8 cellular contexts compared by ENCODE assay signal in the genomic region with DNA sequence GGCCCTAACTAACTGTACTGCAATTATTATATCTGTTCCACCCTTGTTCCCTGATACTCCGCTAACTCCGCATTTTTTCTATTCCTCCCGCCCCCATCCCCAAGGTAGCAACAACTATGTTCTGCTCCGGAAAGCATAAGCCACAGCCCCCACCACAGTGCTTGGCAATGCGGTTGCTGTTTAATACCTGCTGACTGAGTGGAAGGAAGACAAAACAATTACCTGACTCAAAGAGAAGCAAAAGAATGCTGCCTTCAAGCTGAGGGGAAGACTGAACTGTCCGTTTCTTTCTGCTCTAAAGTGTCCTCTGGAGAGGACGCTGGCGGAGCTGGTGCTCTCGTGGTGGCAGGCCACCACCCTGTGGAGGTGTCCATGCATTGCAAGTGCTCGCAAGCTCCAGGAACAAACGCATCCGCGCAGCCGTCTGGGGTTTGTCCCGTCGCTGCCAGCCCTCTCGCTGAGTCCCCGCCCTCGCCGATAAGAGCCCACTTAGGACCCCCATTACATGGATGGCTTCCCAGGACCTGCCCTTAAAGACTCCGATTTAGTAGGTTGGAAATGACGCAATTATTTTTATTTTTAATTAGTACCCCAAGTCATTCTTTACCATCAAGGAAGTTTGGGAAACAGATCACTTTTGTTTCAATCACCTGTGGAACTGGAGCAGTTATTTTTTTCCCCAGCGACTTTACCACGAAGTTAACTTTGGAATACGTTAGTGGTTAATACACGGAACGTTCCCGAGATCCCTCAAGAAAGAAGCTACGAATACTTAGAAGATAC. TPM values are rescaled to one million over a fixed set of nuclear protein-coding genes. Genes with fewer than 3 reads are reported as not detected.
DNase-seq lines count a peak whose midpoint lies in the region; ATAC-seq and TF ChIP-seq lines count a peak whose summit lies in the region.

No MANE protein-coding gene starts in this region.

- intact Hi-C loops in activated T-helper 1 cell treated with anti-CD3 and anti-CD28 coated beads, Interleukin-12 subunit alpha, Interleukin-12 subunit beta, Interleukin-2, Interleukin-4 antibody, amounts not matched to agents 30 ng/mL and 10 ng/mL and 1 ng/mL, durations not matched to agents 14 hours and 24 hours and 36 hours (cut with micrococcal nuclease) = loop anchor here (1.0 to 5.0 kb wide), 7 partner anchors 95 to 674 kb away; a partner anchor contains a TSS
- intact Hi-C loops in natural killer cell (cut with micrococcal nuclease) = loop anchor here (1.0 to 5.0 kb wide), 5 partner anchors 95 to 314 kb away; a partner anchor contains a TSS

- H3K9me3 Mint-ChIP-seq in IgD-negative memory B cell (peaks cover 0 to 7% (median 2%) of the 10 kb centered on the region in 3 donors), natural killer cell (no peaks in the 10 kb centered on the region)
- peaks cover 10% of the 10 kb centered on the region for H3K9me3 Mint-ChIP-seq in activated T-helper 1 cell treated with anti-CD3 and anti-CD28 coated beads, Interleukin-12 subunit alpha, Interleukin-12 subunit beta, Interleukin-2, Interleukin-4 antibody, amounts not matched to agents 30 ng/mL and 10 ng/mL and 1 ng/mL, durations not matched to agents 14 hours and 24 hours and 36 hours

- H3K4me1 Mint-ChIP-seq in IgD-negative memory B cell (peaks cover 30 to 34% (median 32%) of the 10 kb centered on the region in 3 donors), natural killer cell (peaks cover 49 to 52% of the 10 kb centered on the region in 2 donors)
- H3K4me1 Mint-ChIP-seq in activated T-helper 1 cell treated with anti-CD3 and anti-CD28 coated beads, Interleukin-12 subunit alpha, Interleukin-12 subunit beta, Interleukin-2, Interleukin-4 antibody, amounts not matched to agents 30 ng/mL and 10 ng/mL and 1 ng/mL, durations not matched to agents 14 hours and 24 hours and 36 hours (ENCODE audit: low read depth) = peaks cover 42% of the 10 kb centered on the region

- DNase-seq in DMS153 (lab: John Stamatoyannopoulos, UW) (peak; percentile 31), fibroblast of mammary gland (ENCODE audit: low read depth) (peak; percentile 86), natural killer cell (peak; percentile 73)
- peak; percentile 79 for DNase-seq in activated T-helper 1 cell treated with anti-CD3 and anti-CD28 coated beads, Interleukin-12 subunit alpha, Interleukin-12 subunit beta, Interleukin-2, Interleukin-4 antibody, amounts not matched to agents 30 ng/mL and 10 ng/mL and 1 ng/mL, durations not matched to agents 14 hours and 24 hours and 36 hours (ENCODE audit: low spot score)
- DNase-seq in stimulated activated naive CD4-positive, alpha-beta T cell treated with Interleukin-2 at 50 U/mL for 16 hours (lab: John Stamatoyannopoulos, UW) = peak; percentile 77

- peak; percentile 95 for TF ChIP-seq CTCF in fibroblast of mammary gland (conservative IDR thresholded peaks at IDR 0.05; ENCODE audit: control insufficient read depth, insufficient read depth, low read depth, low read length)
- peak; percentile 81 for TF ChIP-seq CTCF in natural killer cell (IDR thresholded peaks at IDR 0.05)

- H3K36me3 Mint-ChIP-seq in IgD-negative memory B cell (peaks cover 8% of the 10 kb centered on the region), natural killer cell (peaks cover 7% of the 10 kb centered on the region)
- H3K36me3 Mint-ChIP-seq in activated T-helper 1 cell treated with anti-CD3 and anti-CD28 coated beads, Interleukin-12 subunit alpha, Interleukin-12 subunit beta, Interleukin-2, Interleukin-4 antibody, amounts not matched to agents 30 ng/mL and 10 ng/mL and 1 ng/mL, durations not matched to agents 14 hours and 24 hours and 36 hours (ENCODE audit: low read depth) = peaks cover 24% of the 10 kb centered on the region

- H3K4me3 Mint-ChIP-seq in IgD-negative memory B cell (peak overlapping the region; percentile 86 to 100 (median 98)), natural killer cell (peak overlapping the region; percentile 98)
- H3K4me3 Mint-ChIP-seq in activated T-helper 1 cell treated with anti-CD3 and anti-CD28 coated beads, Interleukin-12 subunit alpha, Interleukin-12 subunit beta, Interleukin-2, Interleukin-4 antibody, amounts not matched to agents 30 ng/mL and 10 ng/mL and 1 ng/mL, durations not matched to agents 14 hours and 24 hours and 36 hours = peak overlapping the region; percentile 93

- peak overlapping the region; percentile 67 for H3K4me3 ChIP-seq in fibroblast of mammary gland (ENCODE audit: control insufficient read depth, low read depth, low read length)

- ATAC-seq in GM21528 (IDR thresholded peaks at IDR 0.05; ENCODE audit: low FRiP score, unreplicated experiment) (peak; percentile 53), natural killer cell (peak; percentile 65 to 84 (median 68))

- H3K27me3 Mint-ChIP-seq in IgD-negative memory B cell = no peaks in the 10 kb centered on the region
- peaks cover 2% of the 10 kb centered on the region for H3K27me3 Mint-ChIP-seq in activated T-helper 1 cell treated with anti-CD3 and anti-CD28 coated beads, Interleukin-12 subunit alpha, Interleukin-12 subunit beta, Interleukin-2, Interleukin-4 antibody, amounts not matched to agents 30 ng/mL and 10 ng/mL and 1 ng/mL, durations not matched to agents 14 hours and 24 hours and 36 hours (ENCODE audit: insufficient read depth)
- no peaks in the 10 kb centered on the region for H3K27me3 Mint-ChIP-seq in natural killer cell (ENCODE audit: low read depth in 2 of 2)

- peak overlapping the region; percentile 79 to 99 (median 97) for H3K27ac Mint-ChIP-seq in IgD-negative memory B cell
- peak overlapping the region; percentile 99 for H3K27ac Mint-ChIP-seq in activated T-helper 1 cell treated with anti-CD3 and anti-CD28 coated beads, Interleukin-12 subunit alpha, Interleukin-12 subunit beta, Interleukin-2, Interleukin-4 antibody, amounts not matched to agents 30 ng/mL and 10 ng/mL and 1 ng/mL, durations not matched to agents 14 hours and 24 hours and 36 hours
- peak overlapping the region; percentile 88 for H3K27ac Mint-ChIP-seq in natural killer cell

TF ChIP-seq in PFSK-1, 5 proteins besides CTCF, POLR2A, EP300 and RAD21:
- TF ChIP-seq TAF1 (IDR thresholded peaks at IDR 0.05; ENCODE audit: borderline replicate concordance, insufficient read depth, low read length) (no peak), FOXP2 (optimal IDR thresholded peaks at IDR 0.05; ENCODE audit: borderline replicate concordance, extremely low read depth, extremely low read length, insufficient read depth) (peak; percentile 72)

RNA-seq across cellular contexts. Expression of a gene that starts 1.6 kb away (rescaled TPM):
- polyA plus RNA-seq in IgD-negative memory B cell = 1,599 TPM
- polyA plus RNA-seq in PFSK-1 (2012; ENCODE audit: insufficient read length, low read depth) = 112 TPM
- total RNA-seq in activated T-helper 1 cell treated with anti-CD3 and anti-CD28 coated beads, Interleukin-12 subunit alpha, Interleukin-12 subunit beta, Interleukin-2, Interleukin-4 antibody, amounts not matched to agents 30 ng/mL and 10 ng/mL and 1 ng/mL, durations not matched to agents 14 hours and 24 hours and 36 hours = 330 and 334 TPM in 2 replicates
- total RNA-seq in natural killer cell = 100 to 1,000 TPM; 532 to 652 (median 572) TPM

RNA-seq across cellular contexts. Expression of a gene that starts 15.9 kb away (rescaled TPM):
- polyA plus RNA-seq in IgD-negative memory B cell = 637 TPM
- polyA plus RNA-seq in PFSK-1 (2012; ENCODE audit: insufficient read length, low read depth) = 144 TPM
- 234 and 235 TPM in 2 replicates for total RNA-seq in activated T-helper 1 cell treated with anti-CD3 and anti-CD28 coated beads, Interleukin-12 subunit alpha, Interleukin-12 subunit beta, Interleukin-2, Interleukin-4 antibody, amounts not matched to agents 30 ng/mL and 10 ng/mL and 1 ng/mL, durations not matched to agents 14 hours and 24 hours and 36 hours
- 100 to 1,000 TPM; 204 to 214 (median 210) TPM for total RNA-seq in natural killer cell

RNA-seq across cellular contexts. Expression of a gene that starts 26.3 kb away (rescaled TPM):
- 2.4 TPM for polyA plus RNA-seq in IgD-negative memory B cell
- not detected for polyA plus RNA-seq in PFSK-1 (2012; ENCODE audit: insufficient read length, low read depth)
- total RNA-seq in activated T-helper 1 cell treated with anti-CD3 and anti-CD28 coated beads, Interleukin-12 subunit alpha, Interleukin-12 subunit beta, Interleukin-2, Interleukin-4 antibody, amounts not matched to agents 30 ng/mL and 10 ng/mL and 1 ng/mL, durations not matched to agents 14 hours and 24 hours and 36 hours = 0.22 and 1.4 TPM in 2 replicates
- total RNA-seq in natural killer cell = 1 to 10 TPM; 1.7 to 5.8 (median 3.0) TPM

Comparison
In these comparisons a context has a peak if more than half of its experiments do, and no peak if none do; other contexts are left out.
1. Peak in every context shown above with its lines: DNase-seq, ATAC-seq and H3K4me3 ChIP-seq.
2. DNase-seq: peak in every context shown above with its lines; median percentile 86 in fibroblast of mammary gland; 79 in activated T-helper 1 cell treated with anti-CD3 and anti-CD28 coated beads, Interleukin-12 subunit alpha, Interleukin-12 subunit beta, Interleukin-2, Interleukin-4 antibody, amounts not matched to agents 30 ng/mL and 10 ng/mL and 1 ng/mL, durations not matched to agents 14 hours and 24 hours and 36 hours; 77 in stimulated activated naive CD4-positive, alpha-beta T cell treated with Interleukin-2 at 50 U/mL for 16 hours; 73 in natural killer cell; 31 in DMS153.